ENCODE assay signal across 10 cellular contexts in the genomic region with DNA sequence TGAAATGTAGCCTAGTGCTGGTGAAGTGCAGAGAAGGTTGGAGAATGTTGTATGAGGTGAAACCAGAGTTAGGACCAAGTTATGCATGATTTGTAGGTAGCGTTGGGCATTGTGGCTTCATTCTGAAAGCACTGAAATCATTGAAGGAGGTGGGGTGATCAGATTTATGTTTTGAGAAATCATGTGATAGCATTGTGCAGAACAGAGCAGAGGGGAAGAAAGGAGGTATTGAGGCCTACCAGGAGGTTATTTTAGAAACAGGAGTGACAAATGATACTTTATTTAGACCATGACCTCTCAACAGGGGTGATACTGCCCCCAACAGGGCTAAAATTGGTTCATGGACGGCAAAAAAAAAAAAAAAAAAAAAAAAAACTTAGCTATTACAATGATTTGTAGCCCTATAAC.
DNase-seq lines count a peak whose midpoint lies in the region; ATAC-seq lines count a peak whose summit lies in the region.
"Had no signal": no experiment of that assay in that cellular context is flagged by ENCODE, and none has a peak within 500 bp of the region (broad histone marks: within the 10 kb centered on the region; RNA-seq: fewer than 3 reads in every experiment).

No MANE protein-coding gene starts in this region.

- ATAC-seq in GM19372 (IDR thresholded peaks at IDR 0.05; ENCODE audit: low read depth, unreplicated experiment) (peak; percentile 55), HG03159 (IDR thresholded peaks at IDR 0.05; ENCODE audit: unreplicated experiment) (peak; percentile 66)
- ATAC-seq: naive thymus-derived CD8-positive, alpha-beta T cell; T-helper 17 cell had no signal

- DNase-seq in EH (ENCODE audit: low read depth) = peak; percentile 8
- DNase-seq in foreskin melanocyte = peak; percentile 62
- no peak for DNase-seq in GM19238 (ENCODE audit: insufficient read length, low spot score)
- DNase-seq in NK-92 (lab: John Stamatoyannopoulos, UW; ENCODE audit: unreplicated experiment) = no peak
- no peak for DNase-seq in NCI-H446 (lab: John Stamatoyannopoulos, UW)
- no peak for DNase-seq in NCI-H187 treated with DMSO at 0.1 percent for 48 hours (lab: John Stamatoyannopoulos, UW)
- DNase-seq: T-helper 17 cell had no signal

Comparison
In these comparisons a context has a peak if more than half of its experiments do, and no peak if none do; other contexts are left out.
1. DNase-seq: peak in EH (single experiment) and foreskin melanocyte (single experiment); none in GM19238 (single experiment), NK-92 (single experiment), NCI-H446 (0 of 2) and NCI-H187 treated with DMSO at 0.1 percent for 48 hours (single experiment).